Comparison of ENCODE assay signal across 8 cellular contexts in the genomic region with DNA sequence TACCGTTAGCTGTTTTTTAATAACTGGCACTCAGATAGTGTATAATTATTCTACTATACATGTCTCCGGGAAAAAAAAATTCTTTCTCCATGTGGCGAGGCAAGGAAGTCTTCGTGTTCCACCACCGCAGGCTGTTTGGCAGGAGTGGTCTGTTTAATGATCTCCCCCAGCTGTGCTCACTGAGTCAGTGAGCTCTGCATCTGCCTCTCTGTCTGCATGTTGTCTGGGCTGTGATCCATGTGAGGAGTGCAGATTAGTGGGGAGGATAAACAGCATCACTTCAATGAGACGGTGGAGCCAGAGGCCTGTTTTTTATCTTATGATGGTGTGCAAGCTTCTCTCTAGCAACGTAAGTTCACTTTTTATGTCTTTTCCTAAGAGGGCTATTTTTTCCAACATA.
DNase-seq lines count a peak whose midpoint lies in the region; ATAC-seq lines count a peak whose summit lies in the region.

No MANE protein-coding gene starts in this region.

- H3K9me3 Mint-ChIP-seq in immature natural killer cell, result no peaks in the 10 kb centered on the region

- intact Hi-C loops in head of caudate nucleus (cut with DNase I), result no loop called here

- peaks cover 0 to 4% (median 3%) of the 10 kb centered on the region in 3 donors for H3K27me3 Mint-ChIP-seq in immature natural killer cell (ENCODE audit: low read depth in 3 of 3)

- H3K27ac Mint-ChIP-seq in immature natural killer cell, result no peak overlapping the region

- H3K4me1 Mint-ChIP-seq in immature natural killer cell, result no peaks in the 10 kb centered on the region

- no peak overlapping the region for H3K4me3 Mint-ChIP-seq in immature natural killer cell

- H3K36me3 Mint-ChIP-seq in immature natural killer cell, result no peaks in the 10 kb centered on the region

- ATAC-seq in HG02763 (IDR thresholded peaks at IDR 0.05; ENCODE audit: unreplicated experiment) (no peak), HG02970 (IDR thresholded peaks at IDR 0.05; ENCODE audit: low FRiP score, unreplicated experiment) (no peak)

- peak; percentile 2 for DNase-seq in Daoy (ENCODE audit: low read depth)
- DNase-seq in SK-N-DZ (ENCODE audit: low spot score), result peak; percentile 84
- DNase-seq in head of caudate nucleus, result peak; percentile 14 to 86 (median 62)
- DNase-seq in pons (ENCODE audit: low spot score), result peak; percentile 92
- DNase-seq in immature natural killer cell, result no peak
- DNase-seq in NCI-H774 (lab: John Stamatoyannopoulos, UW), result no peak

Comparison
In these comparisons a context has a peak if more than half of its experiments do, and no peak if none do; other contexts are left out.
1. DNase-seq: peak in Daoy (single experiment), SK-N-DZ (single experiment), head of caudate nucleus (42 of 42) and pons (single experiment); none in immature natural killer cell (0 of 3) and NCI-H774 (single experiment).